In the genomic region with DNA sequence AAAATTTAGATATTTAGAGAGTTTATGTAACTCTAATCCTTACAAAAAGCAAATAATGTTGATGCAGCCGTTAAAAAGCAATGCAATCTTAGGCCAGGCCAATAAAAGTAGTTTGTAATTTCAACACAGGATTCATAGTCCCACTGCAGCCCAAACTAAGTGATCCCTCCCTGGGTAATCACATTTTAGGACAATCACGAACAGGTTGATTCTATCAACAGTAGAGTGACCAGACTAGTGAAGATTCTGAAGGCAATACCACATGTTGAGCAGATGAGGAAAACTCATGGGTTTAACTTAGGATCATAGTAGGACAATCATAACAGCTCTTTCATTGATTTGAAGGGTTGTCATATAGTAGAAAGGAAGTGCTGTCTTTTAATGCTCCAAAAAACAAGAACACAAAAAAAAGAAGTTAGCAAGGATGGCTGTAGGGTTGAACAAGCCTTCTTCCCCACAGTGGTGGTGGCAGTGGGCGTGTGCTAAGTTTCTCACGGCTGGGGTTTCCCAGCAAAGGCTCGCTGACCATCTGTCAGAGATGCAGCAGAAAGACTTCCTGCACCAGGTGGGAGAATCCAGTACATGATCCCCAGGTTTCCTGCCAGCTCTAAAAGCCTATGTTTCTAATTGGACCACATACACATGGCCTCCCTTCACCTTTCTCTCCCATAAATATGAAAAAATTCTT, we compare ENCODE assay signal across 15 cellular contexts.
DNase-seq lines count a peak whose midpoint lies in the region; ATAC-seq and TF ChIP-seq lines count a peak whose summit lies in the region.
"Had no signal": no experiment of that assay in that cellular context is flagged by ENCODE, and none has a peak within 500 bp of the region (broad histone marks: within the 10 kb centered on the region; RNA-seq: fewer than 3 reads in every experiment).

No MANE protein-coding gene starts in this region.

- TF ChIP-seq CTCF in AG10803 (conservative IDR thresholded peaks at IDR 0.05; ENCODE audit: low read length) (no peak), foreskin fibroblast (IDR thresholded peaks at IDR 0.05; ENCODE audit: low read depth, low read length) (no peak), stomach (IDR thresholded peaks at IDR 0.05) (no peak)

- peaks cover 1 to 14% of the 10 kb centered on the region in 2 donors for H3K9me3 Mint-ChIP-seq in activated T-cell treated with anti-CD3 and anti-CD28 coated beads, Interleukin-2, amount 50 U/mL, for 72 hours
- peaks cover 19% of the 10 kb centered on the region for H3K9me3 Mint-ChIP-seq in stimulated activated effector memory CD8-positive, alpha-beta T cell treated with anti-CD3 and anti-CD28 coated beads, Interleukin-12 subunit alpha, Interleukin-12 subunit beta, amount 100 ng/mL, for 72 hours

- peaks cover 0 to 35% (median 11%) of the 10 kb centered on the region in 4 donors for H3K4me1 ChIP-seq in stomach
- H3K4me1 ChIP-seq: ascending aorta had no signal

- no peak overlapping the region for H3K4me3 ChIP-seq in AG10803 (ENCODE audit: low read length)
- no peak overlapping the region for H3K4me3 ChIP-seq in foreskin fibroblast (ENCODE audit: low read depth in 1 of 2, low read length in 2 of 2)
- H3K4me3 ChIP-seq in stomach: no peak overlapping the region
- H3K4me3 ChIP-seq: ascending aorta, K562 had no signal

- no peak overlapping the region for H3K4me3 Mint-ChIP-seq in activated T-cell treated with anti-CD3 and anti-CD28 coated beads, Interleukin-2, amount 50 U/mL, for 72 hours
- H3K4me3 Mint-ChIP-seq in stimulated activated effector memory CD8-positive, alpha-beta T cell treated with anti-CD3 and anti-CD28 coated beads, Interleukin-12 subunit alpha, Interleukin-12 subunit beta, amount 100 ng/mL, for 72 hours: no peak overlapping the region
- H3K4me3 Mint-ChIP-seq: CD8-positive, alpha-beta memory T cell; neural crest cell had no signal

- intact Hi-C loops in stomach (cut with DNase I; ENCODE audit: low total_unique reads): no loop called here

- no peaks in the 10 kb centered on the region for H3K4me1 Mint-ChIP-seq in activated T-cell treated with anti-CD3 and anti-CD28 coated beads, Interleukin-2, amount 50 U/mL, for 72 hours (ENCODE audit: low read depth)
- H3K4me1 Mint-ChIP-seq in stimulated activated effector memory CD8-positive, alpha-beta T cell treated with anti-CD3 and anti-CD28 coated beads, Interleukin-12 subunit alpha, Interleukin-12 subunit beta, amount 100 ng/mL, for 72 hours: no peaks in the 10 kb centered on the region
- H3K4me1 Mint-ChIP-seq: CD8-positive, alpha-beta memory T cell; neural crest cell had no signal

- H3K27me3 ChIP-seq in stomach: no peaks in the 10 kb centered on the region
- H3K27me3 ChIP-seq: ascending aorta had no signal

- TF ChIP-seq EP300 in stomach (IDR thresholded peaks at IDR 0.05): no peak

- DNase-seq in AG10803 (ENCODE audit: low read depth): peak; percentile 16
- DNase-seq in M059J (ENCODE audit: low read depth): peak; percentile 40
- peak; percentile 13 to 44 for DNase-seq in foreskin fibroblast
- DNase-seq in activated T-cell treated with anti-CD3 and anti-CD28 coated beads, Interleukin-2, amount 50 U/mL, for 72 hours: no peak
- DNase-seq in stomach: no peak
- no peak for DNase-seq in Kasumi-1 (lab: John Stamatoyannopoulos, UW)
- no peak for DNase-seq in stimulated activated effector memory CD8-positive, alpha-beta T cell treated with anti-CD3 and anti-CD28 coated beads, Interleukin-12 subunit alpha, Interleukin-12 subunit beta, amount 100 ng/mL, for 72 hours (ENCODE audit: low spot score in 2 of 2)
- DNase-seq: activated gamma-delta T cell treated with Interleukin-2 at 50 U/mL for 16 hours; CD8-positive, alpha-beta memory T cell; NCI-H1105 had no signal

- no peak for TF ChIP-seq POLR2A in stomach (IDR thresholded peaks at IDR 0.05)

- H3K27me3 Mint-ChIP-seq in activated T-cell treated with anti-CD3 and anti-CD28 coated beads, Interleukin-2, amount 50 U/mL, for 72 hours (ENCODE audit: low read depth): no peaks in the 10 kb centered on the region
- H3K27me3 Mint-ChIP-seq: CD8-positive, alpha-beta memory T cell had no signal

- H3K36me3 ChIP-seq in stomach: no peaks in the 10 kb centered on the region
- H3K36me3 ChIP-seq: ascending aorta had no signal

- H3K9me3 ChIP-seq in stomach: no peaks in the 10 kb centered on the region
- H3K9me3 ChIP-seq: ascending aorta had no signal

- peak; percentile 69 for ATAC-seq in GM19023 (IDR thresholded peaks at IDR 0.05; ENCODE audit: unreplicated experiment)
- no peak for ATAC-seq in activated T-cell treated with anti-CD3 and anti-CD28 coated beads, Interleukin-2, amount 50 U/mL, for 72 hours (replicated peaks in 1 of 2)
- no peak for ATAC-seq in stimulated activated effector memory CD8-positive, alpha-beta T cell treated with anti-CD3 and anti-CD28 coated beads, Interleukin-12 subunit alpha, Interleukin-12 subunit beta, amount 100 ng/mL, for 72 hours
- ATAC-seq: activated CD4-positive, CD25-positive, alpha-beta regulatory T cell treated with anti-CD3 and anti-CD28 coated beads, Interleukin-2, amount 50 U/mL, for 24 hours; K562 had no signal

- peak overlapping the region in 2 of 5 donors; percentile 16 to 18 for H3K27ac ChIP-seq in stomach
- H3K27ac ChIP-seq: ascending aorta had no signal

- H3K36me3 Mint-ChIP-seq in activated T-cell treated with anti-CD3 and anti-CD28 coated beads, Interleukin-2, amount 50 U/mL, for 72 hours (ENCODE audit: insufficient read depth in 2 of 2): peaks cover 0 to 1% of the 10 kb centered on the region in 2 donors
- no peaks in the 10 kb centered on the region for H3K36me3 Mint-ChIP-seq in stimulated activated effector memory CD8-positive, alpha-beta T cell treated with anti-CD3 and anti-CD28 coated beads, Interleukin-12 subunit alpha, Interleukin-12 subunit beta, amount 100 ng/mL, for 72 hours
- H3K36me3 Mint-ChIP-seq: CD8-positive, alpha-beta memory T cell had no signal

- WGBS in stomach, 5 donors: 48 to 59% (median 57%) methylated on average over 5 of the region's 5 CpGs

- H3K27ac Mint-ChIP-seq in activated T-cell treated with anti-CD3 and anti-CD28 coated beads, Interleukin-2, amount 50 U/mL, for 72 hours: no peak overlapping the region
- H3K27ac Mint-ChIP-seq in stimulated activated effector memory CD8-positive, alpha-beta T cell treated with anti-CD3 and anti-CD28 coated beads, Interleukin-12 subunit alpha, Interleukin-12 subunit beta, amount 100 ng/mL, for 72 hours: no peak overlapping the region
- H3K27ac Mint-ChIP-seq: CD8-positive, alpha-beta memory T cell had no signal

Comparison
In these comparisons a context has a peak if more than half of its experiments do, and no peak if none do; other contexts are left out.
1. DNase-seq: peak in AG10803 (single experiment), M059J (single experiment) and foreskin fibroblast (2 of 2); none in activated T-cell treated with anti-CD3 and anti-CD28 coated beads, Interleukin-2, amount 50 U/mL, for 72 hours (0 of 2), stomach (single experiment), Kasumi-1 (0 of 2) and stimulated activated effector memory CD8-positive, alpha-beta T cell treated with anti-CD3 and anti-CD28 coated beads, Interleukin-12 subunit alpha, Interleukin-12 subunit beta, amount 100 ng/mL, for 72 hours (0 of 2).